Comparison of ENCODE assay signal across 8 cellular contexts in the genomic region with DNA sequence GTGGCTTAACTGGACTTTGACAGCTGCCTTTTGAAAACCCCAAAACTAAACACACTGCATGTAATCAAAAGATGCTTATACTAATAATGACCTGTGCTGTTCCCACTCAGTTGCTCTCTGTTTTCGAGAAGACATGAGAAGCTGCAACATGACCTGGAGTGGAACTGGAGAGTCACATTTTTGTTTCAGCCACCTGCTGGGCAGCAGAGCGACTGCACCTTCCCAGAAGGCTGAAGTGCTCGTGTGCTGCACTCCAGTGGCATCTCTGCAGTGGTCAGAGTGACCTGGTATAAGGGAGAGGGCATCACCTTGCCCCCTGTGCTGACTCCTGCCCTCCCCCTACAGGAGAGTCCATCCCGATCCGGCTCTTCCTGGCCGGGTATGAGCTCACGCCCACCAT. TPM values are rescaled to one million over a fixed set of nuclear protein-coding genes. Genes with fewer than 3 reads are reported as not detected.
DNase-seq lines count a peak whose midpoint lies in the region; ATAC-seq and TF ChIP-seq lines count a peak whose summit lies in the region.

No MANE protein-coding gene starts in this region.

- no peaks in the 10 kb centered on the region for H3K9me2 ChIP-seq in GM23338 (ENCODE audit: insufficient read depth)

- H3K36me3 Mint-ChIP-seq in GM23338 (ENCODE audit: low read depth) (peaks cover 38% of the 10 kb centered on the region), osteocyte (ENCODE audit: unreplicated experiment) (peaks cover 48% of the 10 kb centered on the region)

- TF ChIP-seq POLR2A in NB4 (IDR thresholded peaks at IDR 0.05; ENCODE audit: extremely low read depth, insufficient read length) = no peak

- H3K4me3 Mint-ChIP-seq in GM23338 (no peak overlapping the region), osteocyte (ENCODE audit: unreplicated experiment) (no peak overlapping the region)

- ATAC-seq in GM23338 = peak; percentile 86

- H3K9me3 Mint-ChIP-seq in GM23338 (no peaks in the 10 kb centered on the region), osteocyte (ENCODE audit: unreplicated experiment) (no peaks in the 10 kb centered on the region)

- no peak overlapping the region for H3K9ac ChIP-seq in endocrine pancreas (ENCODE audit: control insufficient read depth, insufficient read depth, low read length)

- peaks cover 9% of the 10 kb centered on the region; the same call in 2 of the 3 replicates for H3K4me1 Mint-ChIP-seq in GM23338
- no peaks in the 10 kb centered on the region for H3K4me1 Mint-ChIP-seq in osteocyte (ENCODE audit: unreplicated experiment)

- no peak overlapping the region for H2AFZ ChIP-seq in GM23338

- H3K27ac Mint-ChIP-seq in GM23338 = no peak overlapping the region
- H3K27ac Mint-ChIP-seq in osteocyte (ENCODE audit: unreplicated experiment) = no peak overlapping the region

- no peaks in the 10 kb centered on the region for H3K9me3 ChIP-seq in endocrine pancreas (ENCODE audit: control insufficient read depth, low read length)

- H3F3A ChIP-seq in GM23338 (replicated peaks; ENCODE audit: low read depth) = no peaks in the 10 kb centered on the region

- peak; percentile 7 for DNase-seq in SIG-M5 treated with dmso at 0.1 percent for 504 hours (lab: John Stamatoyannopoulos, UW; ENCODE audit: unreplicated experiment)
- DNase-seq in SIG-M5 (lab: John Stamatoyannopoulos, UW) = no peak
- DNase-seq in GM23338 (ENCODE audit: low spot score) = peak; percentile 44
- DNase-seq in NB4 (ENCODE audit: low read depth) = peak; percentile 46
- no peak for DNase-seq in osteocyte (ENCODE audit: extremely low spot score, unreplicated experiment)
- no peak for DNase-seq in globus pallidus (ENCODE audit: low spot score)
- no peak for DNase-seq in G401 (ENCODE audit: low spot score)

- no peak overlapping the region for H3K4me2 ChIP-seq in GM23338

- H3K27me3 ChIP-seq in GM23338 (ENCODE audit: insufficient read depth) (no peaks in the 10 kb centered on the region), endocrine pancreas (ENCODE audit: control insufficient read depth, insufficient read depth, low read length) (no peaks in the 10 kb centered on the region)

- no peaks in the 10 kb centered on the region for H3K79me2 ChIP-seq in GM23338 (replicated peaks; ENCODE audit: insufficient read depth)

- H4K20me1 ChIP-seq in GM23338 (replicated peaks; ENCODE audit: insufficient read depth) = no peaks in the 10 kb centered on the region

- H3K4me1 ChIP-seq in GM23338 (ENCODE audit: insufficient read depth) = no peaks in the 10 kb centered on the region
- peaks cover 6% of the 10 kb centered on the region for H3K4me1 ChIP-seq in endocrine pancreas (ENCODE audit: control insufficient read depth, insufficient read depth, low read length)

- peak; percentile 42 to 48 for TF ChIP-seq CTCF in GM23338 (conservative IDR thresholded peaks at IDR 0.05; ENCODE audit: low read depth in 2 of 2)
- TF ChIP-seq CTCF in NB4 (IDR thresholded peaks at IDR 0.05; ENCODE audit: low read depth, low read length) = peak; percentile 56
- TF ChIP-seq CTCF in osteocyte (IDR thresholded peaks at IDR 0.05) = peak; percentile 41

- in situ Hi-C loops in G401 (cut with HindIII; ENCODE audit: low sequenced_read_pairs) = no loop called here

- H3K27me3 Mint-ChIP-seq in GM23338 (ENCODE audit: insufficient read depth, low read depth, poor library complexity) (no peaks in the 10 kb centered on the region), osteocyte (ENCODE audit: unreplicated experiment) (no peaks in the 10 kb centered on the region)

- no peak overlapping the region for H3K4me3 ChIP-seq in GM23338
- H3K4me3 ChIP-seq in NB4 (ENCODE audit: low read depth, low read length) = no peak overlapping the region
- H3K4me3 ChIP-seq in endocrine pancreas (ENCODE audit: control insufficient read depth, insufficient read depth, low read length) = peak overlapping the region; percentile 33

- peaks cover 12% of the 10 kb centered on the region; the same call in 1 of the 2 replicates for H3K36me3 ChIP-seq in GM23338 (ENCODE audit: insufficient read depth)
- H3K36me3 ChIP-seq in endocrine pancreas (ENCODE audit: control insufficient read depth, insufficient read depth, low read length) = peaks cover 2% of the 10 kb centered on the region

- H3K27ac ChIP-seq in GM23338 (ENCODE audit: low read depth) = no peak overlapping the region

TF ChIP-seq in GM23338, 12 proteins besides CTCF, POLR2A, EP300 and RAD21 (continues in another document):
- no peak for TF ChIP-seq ZNF331 (CRISPR knock-in tag; IDR thresholded peaks at IDR 0.05; ENCODE audit: low read depth)
- TF ChIP-seq, protein P1, sequence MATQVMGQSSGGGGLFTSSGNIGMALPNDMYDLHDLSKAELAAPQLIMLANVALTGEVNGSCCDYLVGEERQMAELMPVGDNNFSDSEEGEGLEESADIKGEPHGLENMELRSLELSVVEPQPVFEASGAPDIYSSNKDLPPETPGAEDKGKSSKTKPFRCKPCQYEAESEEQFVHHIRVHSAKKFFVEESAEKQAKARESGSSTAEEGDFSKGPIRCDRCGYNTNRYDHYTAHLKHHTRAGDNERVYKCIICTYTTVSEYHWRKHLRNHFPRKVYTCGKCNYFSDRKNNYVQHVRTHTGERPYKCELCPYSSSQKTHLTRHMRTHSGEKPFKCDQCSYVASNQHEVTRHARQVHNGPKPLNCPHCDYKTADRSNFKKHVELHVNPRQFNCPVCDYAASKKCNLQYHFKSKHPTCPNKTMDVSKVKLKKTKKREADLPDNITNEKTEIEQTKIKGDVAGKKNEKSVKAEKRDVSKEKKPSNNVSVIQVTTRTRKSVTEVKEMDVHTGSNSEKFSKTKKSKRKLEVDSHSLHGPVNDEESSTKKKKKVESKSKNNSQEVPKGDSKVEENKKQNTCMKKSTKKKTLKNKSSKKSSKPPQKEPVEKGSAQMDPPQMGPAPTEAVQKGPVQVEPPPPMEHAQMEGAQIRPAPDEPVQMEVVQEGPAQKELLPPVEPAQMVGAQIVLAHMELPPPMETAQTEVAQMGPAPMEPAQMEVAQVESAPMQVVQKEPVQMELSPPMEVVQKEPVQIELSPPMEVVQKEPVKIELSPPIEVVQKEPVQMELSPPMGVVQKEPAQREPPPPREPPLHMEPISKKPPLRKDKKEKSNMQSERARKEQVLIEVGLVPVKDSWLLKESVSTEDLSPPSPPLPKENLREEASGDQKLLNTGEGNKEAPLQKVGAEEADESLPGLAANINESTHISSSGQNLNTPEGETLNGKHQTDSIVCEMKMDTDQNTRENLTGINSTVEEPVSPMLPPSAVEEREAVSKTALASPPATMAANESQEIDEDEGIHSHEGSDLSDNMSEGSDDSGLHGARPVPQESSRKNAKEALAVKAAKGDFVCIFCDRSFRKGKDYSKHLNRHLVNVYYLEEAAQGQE (IDR thresholded peaks at IDR 0.05; ENCODE audit: unreplicated experiment) = no peak
- TF ChIP-seq, protein P2, sequence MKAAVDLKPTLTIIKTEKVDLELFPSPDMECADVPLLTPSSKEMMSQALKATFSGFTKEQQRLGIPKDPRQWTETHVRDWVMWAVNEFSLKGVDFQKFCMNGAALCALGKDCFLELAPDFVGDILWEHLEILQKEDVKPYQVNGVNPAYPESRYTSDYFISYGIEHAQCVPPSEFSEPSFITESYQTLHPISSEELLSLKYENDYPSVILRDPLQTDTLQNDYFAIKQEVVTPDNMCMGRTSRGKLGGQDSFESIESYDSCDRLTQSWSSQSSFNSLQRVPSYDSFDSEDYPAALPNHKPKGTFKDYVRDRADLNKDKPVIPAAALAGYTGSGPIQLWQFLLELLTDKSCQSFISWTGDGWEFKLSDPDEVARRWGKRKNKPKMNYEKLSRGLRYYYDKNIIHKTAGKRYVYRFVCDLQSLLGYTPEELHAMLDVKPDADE (IDR thresholded peaks at IDR 0.05) = no peak

RNA-seq across cellular contexts. Expression of a gene that starts 8.6 kb away (rescaled TPM):
- total RNA-seq in GM23338 (2014; rRNA removed; shearing (Covaris generic)) = 91.0 and 116 TPM in 2 replicates
- polyA plus RNA-seq in GM23338 (2016; fragmentation: Nextera tagmentation; extraction: Ambion mirVana) = 183 and 216 TPM in 2 replicates
- total RNA-seq in osteocyte = 32.6 and 33.9 TPM in 2 replicates
- total RNA-seq in G401 (2014; rRNA removed; shearing (Covaris generic)) = 111 and 116 TPM in 2 replicates

RNA-seq across cellular contexts. Expression of a gene that starts 8.8 kb away (rescaled TPM):
- total RNA-seq in GM23338 (2014; rRNA removed; shearing (Covaris generic)) = 62.3 and 65.4 TPM in 2 replicates
- 42.8 and 43.2 TPM in 2 replicates for polyA plus RNA-seq in GM23338 (2016; fragmentation: Nextera tagmentation; extraction: Ambion mirVana)
- total RNA-seq in osteocyte = 25.5 and 26.8 TPM in 2 replicates
- total RNA-seq in G401 (2014; rRNA removed; shearing (Covaris generic)) = 54.8 and 58.8 TPM in 2 replicates

RNA-seq across cellular contexts. Expression of a gene that starts 20.1 kb away (rescaled TPM):
- total RNA-seq in GM23338 (2014; rRNA removed; shearing (Covaris generic)) = 29.1 and 30.3 TPM in 2 replicates
- 9.2 and 10.1 TPM in 2 replicates for polyA plus RNA-seq in GM23338 (2016; fragmentation: Nextera tagmentation; extraction: Ambion mirVana)
- total RNA-seq in osteocyte = 54.3 and 58.8 TPM in 2 replicates
- total RNA-seq in G401 (2014; rRNA removed; shearing (Covaris generic)) = 46.1 and 56.2 TPM in 2 replicates

RNA-seq across cellular contexts. Expression of a gene that starts 20.8 kb away (rescaled TPM):
- total RNA-seq in GM23338 (2014; rRNA removed; shearing (Covaris generic)) = 48.9 and 49.8 TPM in 2 replicates
- polyA plus RNA-seq in GM23338 (2016; fragmentation: Nextera tagmentation; extraction: Ambion mirVana) = 32.1 and 37.1 TPM in 2 replicates
- 20.7 and 21.7 TPM in 2 replicates for total RNA-seq in osteocyte
- total RNA-seq in G401 (2014; rRNA removed; shearing (Covaris generic)) = 35.4 and 49.5 TPM in 2 replicates

RNA-seq across cellular contexts. Expression of a gene that starts 31.6 kb away (rescaled TPM):
- 33.1 and 35.9 TPM in 2 replicates for total RNA-seq in GM23338 (2014; rRNA removed; shearing (Covaris generic))
- 27.1 and 28.8 TPM in 2 replicates for polyA plus RNA-seq in GM23338 (2016; fragmentation: Nextera tagmentation; extraction: Ambion mirVana)
- total RNA-seq in osteocyte = not detected in 2 replicates
- total RNA-seq in G401 (2014; rRNA removed; shearing (Covaris generic)) = not detected in 2 replicates

Comparison
In these comparisons a context has a peak if more than half of its experiments do, and no peak if none do; other contexts are left out.
1. DNase-seq: peak in SIG-M5 treated with dmso at 0.1 percent for 504 hours (single experiment), GM23338 (single experiment) and NB4 (single experiment); none in SIG-M5 (single experiment), osteocyte (single experiment), globus pallidus (single experiment) and G401 (single experiment).
2. Peak in every context shown above with its lines, with median percentiles within 50 percentile points of each other: CTCF ChIP-seq.